Comparison of ENCODE assay signal across 6 cellular contexts in the genomic region with DNA sequence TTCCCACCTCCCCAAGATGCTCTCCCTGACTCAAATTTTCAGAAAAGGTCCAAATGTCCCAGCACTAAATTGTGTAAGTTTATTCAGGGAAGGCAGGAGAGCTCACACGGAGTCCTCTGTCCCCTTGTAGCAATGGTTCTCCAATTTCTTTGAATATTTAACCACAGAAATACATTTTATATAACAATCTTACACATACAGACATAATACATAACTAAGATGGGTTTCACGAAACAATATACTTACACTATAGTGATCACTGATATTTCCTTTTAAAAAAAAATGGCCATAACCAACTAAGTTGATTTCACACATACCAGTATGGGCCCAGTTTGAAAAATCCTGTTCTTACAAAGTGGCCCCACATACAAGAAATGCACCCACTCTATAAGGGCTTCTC. TPM values are rescaled to one million over a fixed set of nuclear protein-coding genes. Genes with fewer than 3 reads are reported as not detected.
"Had no signal": no experiment of that assay in that cellular context is flagged by ENCODE, and none has a peak within 500 bp of the region (broad histone marks: within the 10 kb centered on the region; RNA-seq: fewer than 3 reads in every experiment).

A gene (minus strand): TSS at position 101 of the 400 bp plus-strand sequence. CDS start 832 bp downstream, outside the sequence.

RNA-seq across cellular contexts. Expression of the gene that starts here (rescaled TPM):
- total RNA-seq: stomach, subcutaneous adipose tissue, temporal lobe, transverse colon, vagina had no signal
- polyA plus RNA-seq: stomach, urinary bladder had no signal
